Comparison of ENCODE assay signal across 1 cellular context in the genomic region with DNA sequence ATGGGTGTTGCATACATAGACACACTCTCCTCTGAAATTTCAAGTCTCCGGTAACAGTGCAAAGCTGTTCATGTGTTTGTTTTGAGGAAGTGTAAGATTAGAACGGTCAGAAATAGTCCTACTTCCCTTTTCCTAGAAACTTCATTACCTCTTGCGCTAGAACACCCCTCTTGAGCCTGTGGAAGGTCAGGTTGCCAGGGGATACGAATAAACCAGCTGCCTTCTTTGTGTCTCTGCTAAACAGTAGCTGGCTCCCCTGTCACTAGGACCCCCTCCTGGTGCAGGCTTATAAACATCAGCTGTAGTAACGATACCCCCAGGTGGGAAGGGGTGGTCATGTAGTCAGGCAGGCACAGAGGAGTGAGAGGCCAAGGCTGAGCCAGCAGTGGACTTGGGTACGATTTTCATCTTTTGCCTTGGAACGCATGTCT.
TF ChIP-seq lines count a peak whose summit lies in the region.

No MANE protein-coding gene starts in this region.

TF ChIP-seq in GM23338, 12 proteins besides CTCF, POLR2A, EP300 and RAD21 (continued from another document):
- TF ChIP-seq, protein P1, sequence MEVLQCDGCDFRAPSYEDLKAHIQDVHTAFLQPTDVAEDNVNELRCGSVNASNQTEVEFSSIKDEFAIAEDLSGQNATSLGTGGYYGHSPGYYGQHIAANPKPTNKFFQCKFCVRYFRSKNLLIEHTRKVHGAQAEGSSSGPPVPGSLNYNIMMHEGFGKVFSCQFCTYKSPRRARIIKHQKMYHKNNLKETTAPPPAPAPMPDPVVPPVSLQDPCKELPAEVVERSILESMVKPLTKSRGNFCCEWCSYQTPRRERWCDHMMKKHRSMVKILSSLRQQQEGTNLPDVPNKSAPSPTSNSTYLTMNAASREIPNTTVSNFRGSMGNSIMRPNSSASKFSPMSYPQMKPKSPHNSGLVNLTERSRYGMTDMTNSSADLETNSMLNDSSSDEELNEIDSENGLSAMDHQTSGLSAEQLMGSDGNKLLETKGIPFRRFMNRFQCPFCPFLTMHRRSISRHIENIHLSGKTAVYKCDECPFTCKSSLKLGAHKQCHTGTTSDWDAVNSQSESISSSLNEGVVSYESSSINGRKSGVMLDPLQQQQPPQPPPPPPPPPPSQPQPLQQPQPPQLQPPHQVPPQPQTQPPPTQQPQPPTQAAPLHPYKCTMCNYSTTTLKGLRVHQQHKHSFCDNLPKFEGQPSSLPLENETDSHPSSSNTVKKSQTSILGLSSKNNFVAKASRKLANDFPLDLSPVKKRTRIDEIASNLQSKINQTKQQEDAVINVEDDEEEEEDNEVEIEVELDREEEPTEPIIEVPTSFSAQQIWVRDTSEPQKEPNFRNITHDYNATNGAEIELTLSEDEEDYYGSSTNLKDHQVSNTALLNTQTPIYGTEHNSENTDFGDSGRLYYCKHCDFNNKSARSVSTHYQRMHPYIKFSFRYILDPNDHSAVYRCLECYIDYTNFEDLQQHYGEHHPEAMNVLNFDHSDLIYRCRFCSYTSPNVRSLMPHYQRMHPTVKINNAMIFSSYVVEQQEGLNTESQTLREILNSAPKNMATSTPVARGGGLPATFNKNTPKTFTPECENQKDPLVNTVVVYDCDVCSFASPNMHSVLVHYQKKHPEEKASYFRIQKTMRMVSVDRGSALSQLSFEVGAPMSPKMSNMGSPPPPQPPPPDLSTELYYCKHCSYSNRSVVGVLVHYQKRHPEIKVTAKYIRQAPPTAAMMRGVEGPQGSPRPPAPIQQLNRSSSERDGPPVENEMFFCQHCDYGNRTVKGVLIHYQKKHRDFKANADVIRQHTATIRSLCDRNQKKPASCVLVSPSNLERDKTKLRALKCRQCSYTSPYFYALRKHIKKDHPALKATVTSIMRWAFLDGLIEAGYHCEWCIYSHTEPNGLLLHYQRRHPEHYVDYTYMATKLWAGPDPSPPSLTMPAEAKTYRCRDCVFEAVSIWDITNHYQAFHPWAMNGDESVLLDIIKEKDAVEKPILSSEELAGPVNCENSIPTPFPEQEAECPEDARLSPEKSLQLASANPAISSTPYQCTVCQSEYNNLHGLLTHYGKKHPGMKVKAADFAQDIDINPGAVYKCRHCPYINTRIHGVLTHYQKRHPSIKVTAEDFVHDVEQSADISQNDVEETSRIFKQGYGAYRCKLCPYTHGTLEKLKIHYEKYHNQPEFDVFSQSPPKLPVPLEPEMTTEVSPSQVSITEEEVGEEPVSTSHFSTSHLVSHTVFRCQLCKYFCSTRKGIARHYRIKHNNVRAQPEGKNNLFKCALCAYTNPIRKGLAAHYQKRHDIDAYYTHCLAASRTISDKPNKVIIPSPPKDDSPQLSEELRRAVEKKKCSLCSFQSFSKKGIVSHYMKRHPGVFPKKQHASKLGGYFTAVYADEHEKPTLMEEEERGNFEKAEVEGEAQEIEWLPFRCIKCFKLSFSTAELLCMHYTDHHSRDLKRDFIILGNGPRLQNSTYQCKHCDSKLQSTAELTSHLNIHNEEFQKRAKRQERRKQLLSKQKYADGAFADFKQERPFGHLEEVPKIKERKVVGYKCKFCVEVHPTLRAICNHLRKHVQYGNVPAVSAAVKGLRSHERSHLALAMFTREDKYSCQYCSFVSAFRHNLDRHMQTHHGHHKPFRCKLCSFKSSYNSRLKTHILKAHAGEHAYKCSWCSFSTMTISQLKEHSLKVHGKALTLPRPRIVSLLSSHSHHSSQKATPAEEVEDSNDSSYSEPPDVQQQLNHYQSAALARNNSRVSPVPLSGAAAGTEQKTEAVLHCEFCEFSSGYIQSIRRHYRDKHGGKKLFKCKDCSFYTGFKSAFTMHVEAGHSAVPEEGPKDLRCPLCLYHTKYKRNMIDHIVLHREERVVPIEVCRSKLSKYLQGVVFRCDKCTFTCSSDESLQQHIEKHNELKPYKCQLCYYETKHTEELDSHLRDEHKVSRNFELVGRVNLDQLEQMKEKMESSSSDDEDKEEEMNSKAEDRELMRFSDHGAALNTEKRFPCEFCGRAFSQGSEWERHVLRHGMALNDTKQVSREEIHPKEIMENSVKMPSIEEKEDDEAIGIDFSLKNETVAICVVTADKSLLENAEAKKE (CRISPR knock-in tag; IDR thresholded peaks at IDR 0.05): no peak
- TF ChIP-seq JUNB (IDR thresholded peaks at IDR 0.05; ENCODE audit: unreplicated experiment) (no peak), NANOG (IDR thresholded peaks at IDR 0.05; ENCODE audit: borderline replicate concordance) (no peak)
- TF ChIP-seq, protein P2, sequence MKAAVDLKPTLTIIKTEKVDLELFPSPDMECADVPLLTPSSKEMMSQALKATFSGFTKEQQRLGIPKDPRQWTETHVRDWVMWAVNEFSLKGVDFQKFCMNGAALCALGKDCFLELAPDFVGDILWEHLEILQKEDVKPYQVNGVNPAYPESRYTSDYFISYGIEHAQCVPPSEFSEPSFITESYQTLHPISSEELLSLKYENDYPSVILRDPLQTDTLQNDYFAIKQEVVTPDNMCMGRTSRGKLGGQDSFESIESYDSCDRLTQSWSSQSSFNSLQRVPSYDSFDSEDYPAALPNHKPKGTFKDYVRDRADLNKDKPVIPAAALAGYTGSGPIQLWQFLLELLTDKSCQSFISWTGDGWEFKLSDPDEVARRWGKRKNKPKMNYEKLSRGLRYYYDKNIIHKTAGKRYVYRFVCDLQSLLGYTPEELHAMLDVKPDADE (IDR thresholded peaks at IDR 0.05): no peak
TF ChIP-seq in GM23338: peak in this region for 0.
